9 cellular contexts compared by ENCODE assay signal in genomic region chr16:31064882-31065461, GRCh38. TPM values are rescaled to one million over a fixed set of nuclear protein-coding genes. Genes with fewer than 3 reads are reported as not detected.
DNase-seq lines count a peak whose midpoint lies in the region; ATAC-seq, FAIRE-seq and TF ChIP-seq lines count a peak whose summit lies in the region.
"Had no signal": no experiment of that assay in that cellular context is flagged by ENCODE, and none has a peak within 500 bp of the region (broad histone marks: within the 10 kb centered on the region; RNA-seq: fewer than 3 reads in every experiment).

No MANE protein-coding gene starts in this region.

- H3K9me3 ChIP-seq in A549 (no peaks in the 10 kb centered on the region), IMR-90 (ENCODE audit: control insufficient read depth, insufficient read depth, low read length) (no peaks in the 10 kb centered on the region), mesodermal cell (ENCODE audit: control insufficient read depth, low read length) (no peaks in the 10 kb centered on the region)

- H4K8ac ChIP-seq in IMR-90 (ENCODE audit: low read depth in 2 of 2, low read length in 2 of 2): peak overlapping the region; percentile 68 to 100

- TF ChIP-seq POLR2A in A549 (IDR thresholded peaks at IDR 0.05; ENCODE audit: low read length) (no peak), IMR-90 (IDR thresholded peaks at IDR 0.05; ENCODE audit: low read depth, low read length) (peak; percentile 39; the same call in 1 of the 2 replicates)

- in situ Hi-C loops in IMR-90 (cut with MboI; ENCODE audit: low sequenced_read_pairs): no loop called here
- in situ Hi-C loops in brain microvascular endothelial cell (cut with HindIII; ENCODE audit: low pct_ligation_motif_present, low sequenced_read_pairs): no loop called here

- peak overlapping the region; percentile 100 for H4K91ac ChIP-seq in IMR-90 (ENCODE audit: insufficient read depth, low read depth, low read length)

- H3K4me2 ChIP-seq in A549 (peak overlapping the region; percentile 58), IMR-90 (ENCODE audit: low read depth, low read length) (peak overlapping the region; percentile 19)

- peak overlapping the region; percentile 96; the same call in 2 of the 3 replicates for H2BK15ac ChIP-seq in IMR-90 (ENCODE audit: low read depth, low read length)

- H3K23ac ChIP-seq in IMR-90 (ENCODE audit: low read depth, low read length): peak overlapping the region; percentile 97

- H3K27ac ChIP-seq in A549 (peak overlapping the region; percentile 70 to 75), IMR-90 (ENCODE audit: insufficient read depth, low read length) (peak overlapping the region; percentile 77), brain microvascular endothelial cell (peak overlapping the region; percentile 90), mesodermal cell (ENCODE audit: low read depth, low read length, severe bottlenecking) (peak overlapping the region; percentile 91)

- peak overlapping the region; percentile 89 for H3K18ac ChIP-seq in IMR-90 (ENCODE audit: low read depth, low read length)

- peaks cover 13% of the 10 kb centered on the region for H3K4me1 ChIP-seq in A549
- H3K4me1 ChIP-seq in IMR-90 (ENCODE audit: control insufficient read depth, insufficient read depth, low read length): peaks cover 12% of the 10 kb centered on the region
- H3K4me1 ChIP-seq in mesodermal cell (ENCODE audit: control insufficient read depth, insufficient read depth, low read length, poor library complexity, severe bottlenecking): peaks cover 13% of the 10 kb centered on the region

- H3K27me3 ChIP-seq in IMR-90 (ENCODE audit: control insufficient read depth, insufficient read depth, low read length): no peaks in the 10 kb centered on the region
- H3K27me3 ChIP-seq in brain microvascular endothelial cell (replicated peaks): no peaks in the 10 kb centered on the region

- peaks cover 27% of the 10 kb centered on the region for H3K9me1 ChIP-seq in IMR-90 (ENCODE audit: insufficient read depth, low read length)

- intact Hi-C loops in IMR-90 (cut with micrococcal nuclease): no loop called here

- peak overlapping the region; percentile 77 for H2BK5ac ChIP-seq in IMR-90 (ENCODE audit: low read depth, low read length, poor library complexity, severe bottlenecking)

- H2AFZ ChIP-seq in IMR-90 (replicated peaks; ENCODE audit: low read length, poor library complexity): peak overlapping the region; percentile 90

- WGBS in A549 (ENCODE audit: missing lambda C conversion rate): 57% methylated on average over 4 of the region's 4 CpGs
- WGBS in IMR-90 (ENCODE audit: extremely low coverage in 2 of 2, insufficient read length in 1 of 2), 2 experiments: 8% methylated on average over 2 of the region's 4 CpGs; no CpG with 5 or more reads in 1 of the 2 experiments
- whole genome bisulfite sequencing in mesodermal cell (ENCODE audit: insufficient coverage in 2 of 2), 2 experiments: 95% methylated on average over 3 of the region's 4 CpGs

- H3K9ac ChIP-seq in IMR-90 (ENCODE audit: low read depth, low read length): peak overlapping the region; percentile 55

- ATAC-seq in A549: peak; percentile 84 to 86
- peak; percentile 96 for ATAC-seq in IMR-90 (ENCODE audit: low read depth)

- TF ChIP-seq EP300 in A549 (IDR thresholded peaks at IDR 0.05): no peak

- peak overlapping the region; percentile 100 for H3K4ac ChIP-seq in IMR-90 (ENCODE audit: low read depth, low read length)

- H3K56ac ChIP-seq in IMR-90 (ENCODE audit: extremely low read depth, insufficient read depth, low read length): peak overlapping the region; percentile 82; the same call in 1 of the 2 replicates

- peaks cover 22% of the 10 kb centered on the region for H3K36me3 ChIP-seq in IMR-90 (ENCODE audit: control insufficient read depth, insufficient read depth, low read length)
- H3K36me3 ChIP-seq in brain microvascular endothelial cell (replicated peaks): peaks cover 27% of the 10 kb centered on the region
- H3K36me3 ChIP-seq in mesodermal cell (ENCODE audit: control insufficient read depth, insufficient read depth, low read length): peaks cover 35% of the 10 kb centered on the region

- DNase-seq in A549 (ENCODE audit: low read depth in 1 of 2, low spot score in 1 of 2) (peak; percentile 55 to 74), IMR-90 (peak; percentile 97), brain microvascular endothelial cell (peak; percentile 95), NCI-H526 treated with DMSO at 0.1 percent for 48 hours (lab: John Stamatoyannopoulos, UW) (no peak), NCI-H187 treated with DMSO at 0.1 percent for 48 hours (lab: John Stamatoyannopoulos, UW) (no peak), pons (ENCODE audit: low spot score) (no peak), occipital lobe (lab: John Stamatoyannopoulos, UW) (no peak)
- DNase-seq: NCI-H2081 treated with DMSO at 0.1 percent for 48 hours had no signal

- dilution Hi-C loops in IMR-90 (cut with HindIII; ENCODE audit: low sequenced_read_pairs, unreplicated experiment): no loop called here

- CTCF ChIA-PET in A549 (lab: Yijun Ruan, JAX): interaction anchor here (1.3 to 6.5 kb wide), 2 partner anchors 9 to 80 kb away, joined by 4 to 58 read pairs; partner anchors contain the start of genes HSD3B7 and ZNF668
- CTCF ChIA-PET in IMR-90 (lab: Yijun Ruan, JAX): no interaction called here

- H2AK5ac ChIP-seq in IMR-90 (ENCODE audit: low read depth, low read length): peak overlapping the region; percentile 99

- peak overlapping the region; percentile 98 for H3K14ac ChIP-seq in IMR-90 (replicated peaks; ENCODE audit: low read depth, low read length)

- POLR2A ChIA-PET in A549 (lab: Yijun Ruan, JAX) (interaction anchor here (1.3 to 1.5 kb wide), 3 partner anchors 9 to 68 kb away, joined by 5 to 11 read pairs (median 6); partner anchors contain the start of genes ZNF646 and ZNF668), IMR-90 (lab: Charles Lee; ENCODE audit: unreplicated experiment) (no interaction called here)

- peak overlapping the region; percentile 95 for H2BK20ac ChIP-seq in IMR-90 (ENCODE audit: low read depth, low read length)

- peak overlapping the region; percentile 96 for H2BK120ac ChIP-seq in IMR-90 (ENCODE audit: low read depth, low read length)

- H3K79me1 ChIP-seq in IMR-90 (ENCODE audit: low read depth in 1 of 2, low read length in 2 of 2): peaks cover 32 to 67% of the 10 kb centered on the region in 2 experiments; a peak in 3 of 4 replicates

- FAIRE-seq in A549 (lab: Jason Lieb, UNC): no peak

- peak overlapping the region; percentile 100 for H2AK9ac ChIP-seq in IMR-90 (replicated peaks; ENCODE audit: low read depth, low read length, poor library complexity)

- no peaks in the 10 kb centered on the region; the same call in 1 of the 2 replicates for H4K20me1 ChIP-seq in IMR-90 (ENCODE audit: insufficient read depth, low read length)

- no TSS peak for BruUV-seq in IMR-90 (replicated peaks; lab: Mats Ljungman, UMichigan)

- peak overlapping the region; percentile 91 for H4K5ac ChIP-seq in IMR-90 (ENCODE audit: low read depth, low read length)

- TF ChIP-seq RAD21 in A549 (conservative IDR thresholded peaks at IDR 0.05 in 1 of 2, IDR thresholded peaks at IDR 0.05 in 1 of 2): no peak
- 0 out of 2 replicates have a peak, but pooled peaks have one; percentile 15 for TF ChIP-seq RAD21 in IMR-90 (IDR thresholded peaks at IDR 0.05; ENCODE audit: low read length)

- H3K4me3 ChIP-seq in A549 (no peak overlapping the region), IMR-90 (ENCODE audit: insufficient read depth, low read depth, low read length) (no peak overlapping the region), brain microvascular endothelial cell (ENCODE audit: low read depth, low read length) (no peak overlapping the region), mesodermal cell (ENCODE audit: extremely low read depth, insufficient read depth, low read length, poor library complexity, severe bottlenecking) (no peak overlapping the region)

- TF ChIP-seq CTCF in A549 (IDR thresholded peaks at IDR 0.05): no peak
- TF ChIP-seq CTCF in IMR-90 (conservative IDR thresholded peaks at IDR 0.05; ENCODE audit: low read depth, low read length): no peak
- TF ChIP-seq CTCF in brain microvascular endothelial cell (IDR thresholded peaks at IDR 0.05; ENCODE audit: low read depth, low read length, missing control alignments): no peak

RNA-seq across cellular contexts. Expression of gene ZNF668, which starts 9.1 kb away (rescaled TPM):
- polyA plus RNA-seq in A549 (2011; rRNA removed) (3.9 and 4.7 TPM in 2 replicates), A549 (2017; fragmentation: RNase III; extraction: RNeasy Plus Mini Kit Qiagen cat#74134 plus additional on column Dnase treatment) (9.8 to 10.7 TPM (median 10.7 TPM) in 3 replicates), IMR-90 (2012; rRNA removed) (11.6 and 15.4 TPM in 2 replicates)
- polyA plus RNA-seq in A549 (2012; cell fraction: cytosol; rRNA removed): 8.8 and 13.3 TPM in 2 replicates
- 17.2 and 23.5 TPM in 2 replicates for polyA plus RNA-seq in A549 (2012; cell fraction: nucleus; rRNA removed)
- polyA minus RNA-seq in A549 (2011; rRNA and poly(A)+ RNA removed): 9.3 and 11.8 TPM in 2 replicates
- total RNA-seq in IMR-90 (2012; rRNA removed) (4.5 and 5.3 TPM in 2 replicates), occipital lobe (5.3 TPM)
- polyA plus RNA-seq in IMR-90 (2012; cell fraction: cytosol; rRNA removed): 10.8 and 19.1 TPM in 2 replicates
- 9.0 and 26.5 TPM in 2 replicates for polyA plus RNA-seq in IMR-90 (2012; cell fraction: nucleus; rRNA removed; ENCODE audit: low replicate concordance)
- 8.4 TPM for polyA plus RNA-seq in mesodermal cell (2013, experiment 1 of 2)
- 5.4 TPM for polyA plus RNA-seq in mesodermal cell (2013, experiment 2 of 2)

RNA-seq across cellular contexts. Expression of gene ZNF646, which starts 9.2 kb away (rescaled TPM):
- 3.0 and 4.3 TPM in 2 replicates for polyA plus RNA-seq in A549 (2011; rRNA removed)
- 2.3 and 3.1 TPM in 2 replicates for polyA plus RNA-seq in A549 (2012; cell fraction: cytosol; rRNA removed)
- polyA plus RNA-seq in A549 (2012; cell fraction: nucleus; rRNA removed): 11.0 and 11.2 TPM in 2 replicates
- 7.8 to 9.1 TPM (median 8.2 TPM) in 3 replicates for polyA plus RNA-seq in A549 (2017; fragmentation: RNase III; extraction: RNeasy Plus Mini Kit Qiagen cat#74134 plus additional on column Dnase treatment)
- polyA minus RNA-seq in A549 (2011; rRNA and poly(A)+ RNA removed): 16.9 and 22.1 TPM in 2 replicates
- total RNA-seq in IMR-90 (2012; rRNA removed): 6.8 and 6.9 TPM in 2 replicates
- polyA plus RNA-seq in IMR-90 (2012; rRNA removed): 4.9 and 5.5 TPM in 2 replicates
- 2.3 and 2.7 TPM in 2 replicates for polyA plus RNA-seq in IMR-90 (2012; cell fraction: cytosol; rRNA removed)
- polyA plus RNA-seq in IMR-90 (2012; cell fraction: nucleus; rRNA removed; ENCODE audit: low replicate concordance): 6.3 and 10.7 TPM in 2 replicates
- 12.7 TPM for polyA plus RNA-seq in mesodermal cell (2013, experiment 1 of 2)
- 10.5 TPM for polyA plus RNA-seq in mesodermal cell (2013, experiment 2 of 2)
- 16.5 TPM for total RNA-seq in occipital lobe

RNA-seq across cellular contexts. Expression of gene PRSS53, which starts 23.8 kb away (rescaled TPM):
- polyA plus RNA-seq in A549 (2011; rRNA removed) (0.78 and 0.79 TPM in 2 replicates), A549 (2017; fragmentation: RNase III; extraction: RNeasy Plus Mini Kit Qiagen cat#74134 plus additional on column Dnase treatment) (1.2 to 1.7 TPM (median 1.5 TPM) in 3 replicates), IMR-90 (2012; rRNA removed) (5.4 and 5.9 TPM in 2 replicates)
- polyA plus RNA-seq in A549 (2012; cell fraction: cytosol; rRNA removed): 0.89 and 1.0 TPM in 2 replicates
- 21.7 and 25.6 TPM in 2 replicates for polyA plus RNA-seq in A549 (2012; cell fraction: nucleus; rRNA removed)
- polyA minus RNA-seq in A549 (2011; rRNA and poly(A)+ RNA removed): 0.78 and 1.5 TPM in 2 replicates
- total RNA-seq in IMR-90 (2012; rRNA removed) (0.56 and 0.72 TPM in 2 replicates), occipital lobe (2.2 TPM)
- polyA plus RNA-seq in IMR-90 (2012; cell fraction: cytosol; rRNA removed): 1.2 and 1.8 TPM in 2 replicates
- polyA plus RNA-seq in IMR-90 (2012; cell fraction: nucleus; rRNA removed; ENCODE audit: low replicate concordance): 63.3 and 120 TPM in 2 replicates
- 2.9 TPM for polyA plus RNA-seq in mesodermal cell (2013, experiment 1 of 2)
- polyA plus RNA-seq in mesodermal cell (2013, experiment 2 of 2): 3.4 TPM

RNA-seq across cellular contexts. Expression of gene VKORC1, which starts 29.6 kb away (rescaled TPM):
- polyA plus RNA-seq in A549 (2011; rRNA removed): 101 and 136 TPM in 2 replicates
- 235 and 275 TPM in 2 replicates for polyA plus RNA-seq in A549 (2012; cell fraction: cytosol; rRNA removed)
- 192 and 243 TPM in 2 replicates for polyA plus RNA-seq in A549 (2012; cell fraction: nucleus; rRNA removed)
- 83.6 to 97.6 TPM (median 94.2 TPM) in 3 replicates for polyA plus RNA-seq in A549 (2017; fragmentation: RNase III; extraction: RNeasy Plus Mini Kit Qiagen cat#74134 plus additional on column Dnase treatment)
- 122 and 139 TPM in 2 replicates for polyA minus RNA-seq in A549 (2011; rRNA and poly(A)+ RNA removed)
- 61.9 and 65.2 TPM in 2 replicates for total RNA-seq in IMR-90 (2012; rRNA removed)
- 317 and 362 TPM in 2 replicates for polyA plus RNA-seq in IMR-90 (2012; rRNA removed)
- polyA plus RNA-seq in IMR-90 (2012; cell fraction: cytosol; rRNA removed): 544 and 807 TPM in 2 replicates
- 203 and 293 TPM in 2 replicates for polyA plus RNA-seq in IMR-90 (2012; cell fraction: nucleus; rRNA removed; ENCODE audit: low replicate concordance)
- polyA plus RNA-seq in mesodermal cell (2013, experiment 1 of 2): 127 TPM
- polyA plus RNA-seq in mesodermal cell (2013, experiment 2 of 2): 114 TPM
- total RNA-seq in occipital lobe: 30.7 TPM

RNA-seq across cellular contexts. Expression of gene STX4, which starts 31.6 kb away (rescaled TPM):
- polyA plus RNA-seq in A549 (2011; rRNA removed): 37.0 and 39.7 TPM in 2 replicates
- polyA plus RNA-seq in A549 (2012; cell fraction: cytosol; rRNA removed): 63.0 and 72.1 TPM in 2 replicates
- polyA plus RNA-seq in A549 (2012; cell fraction: nucleus; rRNA removed): 118 and 119 TPM in 2 replicates
- polyA plus RNA-seq in A549 (2017; fragmentation: RNase III; extraction: RNeasy Plus Mini Kit Qiagen cat#74134 plus additional on column Dnase treatment): 67.9 to 79.5 TPM (median 73.9 TPM) in 3 replicates
- polyA minus RNA-seq in A549 (2011; rRNA and poly(A)+ RNA removed): 33.6 and 34.8 TPM in 2 replicates
- total RNA-seq in IMR-90 (2012; rRNA removed): 23.5 and 25.0 TPM in 2 replicates
- polyA plus RNA-seq in IMR-90 (2012; rRNA removed): 66.4 and 67.9 TPM in 2 replicates
- 31.1 and 35.2 TPM in 2 replicates for polyA plus RNA-seq in IMR-90 (2012; cell fraction: cytosol; rRNA removed)
- polyA plus RNA-seq in IMR-90 (2012; cell fraction: nucleus; rRNA removed; ENCODE audit: low replicate concordance): 247 and 257 TPM in 2 replicates
- 42.8 TPM for polyA plus RNA-seq in mesodermal cell (2013, experiment 1 of 2)
- 30.5 TPM for polyA plus RNA-seq in mesodermal cell (2013, experiment 2 of 2)
- 11.5 TPM for total RNA-seq in occipital lobe

Comparison
In these comparisons a context has a peak if more than half of its experiments do, and no peak if none do; other contexts are left out.
1. DNase-seq: peak in A549 (2 of 2), IMR-90 (single experiment) and brain microvascular endothelial cell (single experiment); none in NCI-H526 treated with DMSO at 0.1 percent for 48 hours (single experiment), NCI-H187 treated with DMSO at 0.1 percent for 48 hours (single experiment), pons (single experiment) and occipital lobe (single experiment).
2. Peak in every context shown above with its lines, with median percentiles within 50 percentile points of each other: H3K27ac ChIP-seq.